In genomic region chr16:67234180-67234597, GRCh38 we compare ENCODE assay signal across 16 cellular contexts. TPM values are rescaled to one million over a fixed set of nuclear protein-coding genes. Genes with fewer than 3 reads are reported as not detected.
"Had no signal": no experiment of that assay in that cellular context is flagged by ENCODE, and none has a peak within 500 bp of the region (broad histone marks: within the 10 kb centered on the region; RNA-seq: fewer than 3 reads in every experiment).

No MANE protein-coding gene starts in this region.

- H3K4me2 ChIP-seq: neural progenitor cell had no signal

- H3K9me3 ChIP-seq: lower lobe of right lung, stomach, thoracic aorta had no signal

- H3K4me1 Mint-ChIP-seq: activated B cell treated with CpG ODN at 0.5 μM for 24 hours, mesothelial cell of epicardium had no signal

- H3K27me3 Mint-ChIP-seq: activated B cell treated with CpG ODN at 0.5 μM for 24 hours; activated CD4-positive, alpha-beta T cell treated with anti-CD3 and anti-CD28 coated beads, Interleukin-2, amount 10 ng/mL, durations not matched to agents 24 days and 14 days; activated naive CD8-positive, alpha-beta T cell treated with anti-CD3 and anti-CD28 coated beads for 36 hours had no signal

- H3K27ac ChIP-seq: lower lobe of right lung, neural progenitor cell, parathyroid adenoma, stomach, thoracic aorta had no signal

- H3K4me3 ChIP-seq: lower lobe of right lung, neural progenitor cell, stomach, thoracic aorta had no signal

- H3K9me3 Mint-ChIP-seq: activated B cell treated with CpG ODN at 0.5 μM for 24 hours; activated CD4-positive, alpha-beta T cell treated with anti-CD3 and anti-CD28 coated beads, Interleukin-2, amount 10 ng/mL, durations not matched to agents 24 days and 14 days; activated naive CD8-positive, alpha-beta T cell treated with anti-CD3 and anti-CD28 coated beads for 36 hours; mesothelial cell of epicardium; neural progenitor cell; T-helper 1 cell treated with Interleukin-12 subunit alpha and Interleukin-12 subunit beta and Interleukin-4 antibody, amounts not matched to agents 30 μg/mL and 1 μg/mL, for 36 hours had no signal

- H2AFZ ChIP-seq: neural progenitor cell, parathyroid adenoma had no signal

- H3K36me3 ChIP-seq: neural progenitor cell had no signal

- H3K9ac ChIP-seq: neural progenitor cell, parathyroid adenoma had no signal

- ATAC-seq: esophagus mucosa, lower lobe of right lung had no signal

- H3K27me3 ChIP-seq: neural progenitor cell, stomach had no signal

- H3K4me1 ChIP-seq: neural progenitor cell, parathyroid adenoma had no signal

- H3K79me2 ChIP-seq: parathyroid adenoma had no signal

- DNase-seq: activated B cell treated with CpG ODN at 0.5 μM for 24 hours; activated CD4-positive, alpha-beta T cell treated with anti-CD3 and anti-CD28 coated beads, Interleukin-2, amount 10 ng/mL, durations not matched to agents 24 days and 14 days; activated effector memory CD4-positive, alpha-beta T cell treated with anti-CD3 and anti-CD28 coated beads, Interleukin-2, amount 50 U/mL, for 16 hours; activated naive CD8-positive, alpha-beta T cell treated with anti-CD3 and anti-CD28 coated beads for 36 hours; activated T-cell treated with anti-CD3 and anti-CD28 coated beads, Interleukin-2, amount 50 U/mL, for 1 hour; hypothalamus; lower lobe of right lung; stimulated activated CD4-positive, alpha-beta T cell treated with anti-CD3 and anti-CD28 coated beads, Interleukin-4, amount 100 ng/mL, for 4 hours; stomach had no signal

- H3K4me3 Mint-ChIP-seq: activated B cell treated with CpG ODN at 0.5 μM for 24 hours; activated CD4-positive, alpha-beta T cell treated with anti-CD3 and anti-CD28 coated beads, Interleukin-2, amount 10 ng/mL, durations not matched to agents 24 days and 14 days; activated naive CD8-positive, alpha-beta T cell treated with anti-CD3 and anti-CD28 coated beads for 36 hours; mesothelial cell of epicardium; neural progenitor cell; T-helper 1 cell treated with Interleukin-12 subunit alpha and Interleukin-12 subunit beta and Interleukin-4 antibody, amounts not matched to agents 30 μg/mL and 1 μg/mL, for 36 hours had no signal

- H3K27ac Mint-ChIP-seq: activated B cell treated with CpG ODN at 0.5 μM for 24 hours; activated CD4-positive, alpha-beta T cell treated with anti-CD3 and anti-CD28 coated beads, Interleukin-2, amount 10 ng/mL, durations not matched to agents 24 days and 14 days; activated naive CD8-positive, alpha-beta T cell treated with anti-CD3 and anti-CD28 coated beads for 36 hours; mesothelial cell of epicardium; neural progenitor cell; T-helper 1 cell treated with Interleukin-12 subunit alpha and Interleukin-12 subunit beta and Interleukin-4 antibody, amounts not matched to agents 30 μg/mL and 1 μg/mL, for 36 hours had no signal

RNA-seq across cellular contexts. Expression of gene SLC9A5, which starts 14.6 kb away (rescaled TPM):
- total RNA-seq: skeletal muscle tissue had no signal

RNA-seq across cellular contexts. Expression of gene ELMO3, which starts 35.3 kb away (rescaled TPM):
- total RNA-seq: skeletal muscle tissue had no signal
